Comparison of ENCODE assay signal across 11 cellular contexts in the genomic region with DNA sequence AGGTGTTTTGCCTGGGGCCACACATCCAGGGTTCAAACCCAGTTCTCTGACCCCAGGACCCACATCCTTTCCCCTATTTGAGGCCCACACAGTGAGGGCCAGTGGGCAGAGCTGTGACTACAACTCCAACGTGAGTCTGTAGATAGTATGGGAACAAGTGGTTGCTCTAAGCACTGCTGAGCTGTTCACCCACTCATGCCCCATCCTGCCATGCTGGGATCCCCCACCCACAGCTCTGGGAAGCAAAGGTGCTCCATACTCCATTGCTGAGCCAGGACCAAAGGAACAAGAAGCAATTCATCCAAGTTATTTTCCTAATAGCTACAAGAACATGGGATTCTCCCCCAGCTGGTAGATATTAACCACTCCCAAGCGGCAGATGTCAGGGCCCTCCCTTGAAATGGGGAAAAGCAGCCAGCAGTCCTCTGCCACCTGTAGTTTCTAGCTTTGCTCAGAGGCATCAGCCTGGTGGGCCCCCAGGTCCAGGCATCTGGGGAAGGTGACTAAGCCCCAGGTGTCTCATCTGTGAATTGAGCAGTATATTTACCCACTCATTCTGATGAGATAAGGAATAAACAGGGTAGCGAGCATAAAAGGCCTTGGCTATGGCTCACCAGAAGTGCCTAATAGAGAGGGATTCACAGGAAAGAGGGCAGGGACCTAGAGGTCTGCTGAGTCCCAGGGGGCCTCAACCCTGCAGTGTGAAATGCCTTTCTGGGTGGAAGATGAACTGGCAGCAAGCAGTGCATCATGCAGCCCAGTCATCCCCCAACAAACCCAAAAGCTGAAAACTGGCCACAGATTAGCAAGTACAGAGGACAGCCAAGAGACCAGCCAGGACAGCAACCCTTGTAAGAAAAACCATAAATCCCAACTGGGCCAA. TPM values are rescaled to one million over a fixed set of nuclear protein-coding genes. Genes with fewer than 3 reads are reported as not detected.
DNase-seq lines count a peak whose midpoint lies in the region; ATAC-seq and TF ChIP-seq lines count a peak whose summit lies in the region.
"Had no signal": no experiment of that assay in that cellular context is flagged by ENCODE, and none has a peak within 500 bp of the region (broad histone marks: within the 10 kb centered on the region; RNA-seq: fewer than 3 reads in every experiment).

No MANE protein-coding gene starts in this region.

- H3K9ac ChIP-seq in subcutaneous abdominal adipose tissue (ENCODE audit: low read length in 5 of 5) = peak overlapping the region in 1 of 5 donors; percentile 16

- peak overlapping the region in 1 of 5 donors; percentile 15 for H3K4me3 ChIP-seq in subcutaneous abdominal adipose tissue (ENCODE audit: low read depth in 1 of 5, low read length in 5 of 5)

- ATAC-seq in foreskin keratinocyte = peak; percentile 78
- ATAC-seq: Panc1 had no signal

- DNase-seq in SIG-M5 treated with dmso at 0.1 percent for 504 hours (lab: John Stamatoyannopoulos, UW; ENCODE audit: unreplicated experiment) = peak; percentile 73
- no peak for DNase-seq in SIG-M5 (lab: John Stamatoyannopoulos, UW)
- DNase-seq in NCI-H69 (lab: John Stamatoyannopoulos, UW) = peak; percentile 2
- DNase-seq in foreskin keratinocyte = peak in 1 of 2 donors; percentile 73
- DNase-seq in posterior vena cava (ENCODE audit: low spot score) = no peak
- DNase-seq in activated CD4-positive, CD25-positive, alpha-beta regulatory T cell treated with anti-CD3 and anti-CD28 coated beads, Interleukin-2, amount 50 U/mL, for 72 hours = no peak
- no peak for DNase-seq in iPS-NIHi7 (ENCODE audit: extremely low spot score)
- DNase-seq: activated CD8-positive, alpha-beta memory T cell treated with anti-CD3 and anti-CD28 coated beads, Interleukin-2, amount 50 U/mL, for 4 hours; effector memory CD4-positive, alpha-beta T cell had no signal

- H3K9me3 ChIP-seq in subcutaneous abdominal adipose tissue (ENCODE audit: control insufficient read depth in 5 of 5, low read length in 5 of 5) = no peaks in the 10 kb centered on the region

- H3K36me3 ChIP-seq in subcutaneous abdominal adipose tissue (ENCODE audit: control insufficient read depth in 5 of 5, insufficient read depth in 5 of 5, low read length in 5 of 5) = no peaks in the 10 kb centered on the region

- peak; percentile 19 for TF ChIP-seq CTCF in foreskin keratinocyte (conservative IDR thresholded peaks at IDR 0.05)

- H3K27me3 ChIP-seq in foreskin keratinocyte = no peaks in the 10 kb centered on the region
- no peaks in the 10 kb centered on the region for H3K27me3 ChIP-seq in subcutaneous abdominal adipose tissue (ENCODE audit: control insufficient read depth in 5 of 5, insufficient read depth in 4 of 5, low read length in 5 of 5)

- peaks cover 15% of the 10 kb centered on the region for H3K4me1 ChIP-seq in foreskin keratinocyte
- H3K4me1 ChIP-seq in subcutaneous abdominal adipose tissue (ENCODE audit: control insufficient read depth in 5 of 5, insufficient read depth in 5 of 5, low read length in 5 of 5) = peaks cover 11 to 44% (median 29%) of the 10 kb centered on the region in 5 donors

- H3K27ac ChIP-seq in foreskin keratinocyte = peak overlapping the region; percentile 58
- H3K27ac ChIP-seq in subcutaneous abdominal adipose tissue (ENCODE audit: low read depth, low read length) = peak overlapping the region; percentile 69

- intact Hi-C loops in posterior vena cava (cut with DNase I) = loop anchor here in 1 of 2 donors (5.0 kb wide), 1 partner anchor 119 kb away; no protein-coding TSS in a partner anchor

RNA-seq across cellular contexts. Expression of gene POC1A, which starts 33.4 kb away (rescaled TPM):
- 21.9 and 26.6 TPM in 2 replicates for total RNA-seq in foreskin keratinocyte
- polyA plus RNA-seq in foreskin keratinocyte = 29.6 and 36.5 TPM in 2 replicates
- 1 to 10 TPM; 1.7 to 1.9 TPM for total RNA-seq in posterior vena cava

Comparison
In these comparisons a context has a peak if more than half of its experiments do, and no peak if none do; other contexts are left out.
1. DNase-seq: peak in SIG-M5 treated with dmso at 0.1 percent for 504 hours (single experiment) and NCI-H69 (single experiment); none in SIG-M5 (single experiment), posterior vena cava (single experiment), activated CD4-positive, CD25-positive, alpha-beta regulatory T cell treated with anti-CD3 and anti-CD28 coated beads, Interleukin-2, amount 50 U/mL, for 72 hours (single experiment) and iPS-NIHi7 (single experiment).